ENCODE assay signal across 27 cellular contexts in the genomic region with DNA sequence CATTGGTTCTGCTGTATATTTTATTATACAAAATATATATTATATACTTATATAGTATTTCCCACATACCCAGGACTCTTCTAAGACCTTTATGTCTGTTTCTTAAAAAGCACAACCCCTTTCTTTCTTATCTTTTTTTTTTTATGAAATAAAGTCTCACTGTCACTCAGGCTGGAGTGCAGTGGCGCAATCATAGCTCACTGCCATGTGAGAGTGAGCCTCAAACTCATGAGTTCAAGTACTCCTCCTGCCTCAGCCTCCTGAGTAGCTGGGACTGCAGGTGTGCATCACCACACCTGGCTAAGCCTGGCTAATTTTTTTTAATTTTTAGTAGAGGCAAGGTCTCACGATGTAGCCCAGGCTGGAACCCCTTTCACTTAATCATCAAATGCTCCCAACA.
"Had no signal": no experiment of that assay in that cellular context is flagged by ENCODE, and none has a peak within 500 bp of the region (broad histone marks: within the 10 kb centered on the region; RNA-seq: fewer than 3 reads in every experiment).

No MANE protein-coding gene starts in this region.

- ATAC-seq: activated CD8-positive, alpha-beta memory T cell treated with anti-CD3 and anti-CD28 coated beads, Interleukin-2, amount 10 ng/mL, durations not matched to agents 7 days and 5 days; activated CD8-positive, alpha-beta T cell treated with anti-CD3 and anti-CD28 coated beads, Interleukin-2, amount 10 ng/mL, durations not matched to agents 7 days and 5 days had no signal

- H3K4me3 ChIP-seq: gastroesophageal sphincter, hepatocyte, mucosa of descending colon, smooth muscle cell, stomach, tibial nerve had no signal

- H3K36me3 ChIP-seq: gastroesophageal sphincter, stomach, tibial nerve had no signal

- H3K27me3 Mint-ChIP-seq: activated CD4-positive, alpha-beta T cell treated with anti-CD3 and anti-CD28 coated beads for 36 hours; activated CD8-positive, alpha-beta memory T cell treated with anti-CD3 and anti-CD28 coated beads, Interleukin-2, amount 10 ng/mL, durations not matched to agents 7 days and 5 days; activated naive CD8-positive, alpha-beta T cell; central memory CD8-positive, alpha-beta T cell; stimulated activated naive B cell treated with anti-CD40 and anti-IgM and Interleukin-4, amounts not matched to agents 10 μg/mL and 1 μg/mL and 100 μg/mL, for 72 hours had no signal

- H3K27ac ChIP-seq: epithelial cell of prostate, hepatocyte had no signal

- H3K27ac Mint-ChIP-seq: activated CD4-positive, alpha-beta T cell treated with anti-CD3 and anti-CD28 coated beads for 36 hours; activated CD8-positive, alpha-beta memory T cell treated with anti-CD3 and anti-CD28 coated beads, Interleukin-2, amount 10 ng/mL, durations not matched to agents 7 days and 5 days; activated CD8-positive, alpha-beta T cell treated with anti-CD3 and anti-CD28 coated beads, Interleukin-2, amount 10 ng/mL, durations not matched to agents 7 days and 5 days; activated naive CD8-positive, alpha-beta T cell; T-helper 2 cell treated with Interferon-gamma antibody and Interleukin-4, amounts not matched to agents 5 μg/mL and 100 μg/mL, for 36 hours had no signal

- H3K36me3 Mint-ChIP-seq: activated CD8-positive, alpha-beta memory T cell treated with anti-CD3 and anti-CD28 coated beads, Interleukin-2, amount 10 ng/mL, durations not matched to agents 7 days and 5 days; activated naive CD8-positive, alpha-beta T cell; stimulated activated naive B cell treated with anti-CD40 and anti-IgM and Interleukin-4, amounts not matched to agents 10 μg/mL and 1 μg/mL and 100 μg/mL, for 72 hours had no signal

- DNase-seq: activated CD4-positive, alpha-beta T cell treated with anti-CD3 and anti-CD28 coated beads for 36 hours; activated CD4-positive, CD25-positive, alpha-beta regulatory T cell; activated CD8-positive, alpha-beta memory T cell treated with anti-CD3 and anti-CD28 coated beads, Interleukin-2, amount 10 ng/mL, durations not matched to agents 7 days and 5 days; activated CD8-positive, alpha-beta T cell treated with anti-CD3 and anti-CD28 coated beads, Interleukin-2, amount 10 ng/mL, durations not matched to agents 7 days and 5 days; activated effector memory CD4-positive, alpha-beta T cell treated with Interleukin-2 at 50 U/mL for 16 hours; activated naive CD4-positive, alpha-beta T cell treated with Interleukin-2 at 50 U/mL for 16 hours; activated T-cell treated with anti-CD3 and anti-CD28 coated beads for 4 hours; effector CD8-positive, alpha-beta T cell; islet precursor cell; stimulated activated CD4-positive, alpha-beta T cell treated with anti-CD3 and anti-CD28 coated beads, Interleukin-15, amount 100 ng/mL, for 24 hours; stimulated activated CD4-positive, alpha-beta T cell treated with anti-CD3 and anti-CD28 coated beads, Interleukin-2, amount 100 ng/mL, for 24 hours; stimulated activated naive B cell treated with anti-CD40 and anti-IgM and Interleukin-4, amounts not matched to agents 10 μg/mL and 1 μg/mL and 100 μg/mL, for 72 hours; stomach; T-helper 1 cell had no signal

- H3K4me2 ChIP-seq: hepatocyte, smooth muscle cell had no signal

- H3K9me3 ChIP-seq: gastroesophageal sphincter, mucosa of descending colon, stomach, tibial nerve had no signal

- H3K9me3 Mint-ChIP-seq: central memory CD8-positive, alpha-beta T cell; nephron; stimulated activated naive B cell treated with anti-CD40 and anti-IgM and Interleukin-4, amounts not matched to agents 10 μg/mL and 1 μg/mL and 100 μg/mL, for 72 hours; T-helper 2 cell treated with Interferon-gamma antibody and Interleukin-4, amounts not matched to agents 5 μg/mL and 100 μg/mL, for 36 hours had no signal

- H3K4me3 Mint-ChIP-seq: activated CD4-positive, alpha-beta T cell treated with anti-CD3 and anti-CD28 coated beads for 36 hours; activated CD8-positive, alpha-beta memory T cell treated with anti-CD3 and anti-CD28 coated beads, Interleukin-2, amount 10 ng/mL, durations not matched to agents 7 days and 5 days; activated CD8-positive, alpha-beta T cell treated with anti-CD3 and anti-CD28 coated beads, Interleukin-2, amount 10 ng/mL, durations not matched to agents 7 days and 5 days; activated naive CD8-positive, alpha-beta T cell; central memory CD8-positive, alpha-beta T cell; nephron; stimulated activated naive B cell treated with anti-CD40 and anti-IgM and Interleukin-4, amounts not matched to agents 10 μg/mL and 1 μg/mL and 100 μg/mL, for 72 hours; T-helper 2 cell treated with Interferon-gamma antibody and Interleukin-4, amounts not matched to agents 5 μg/mL and 100 μg/mL, for 36 hours had no signal

- H3K27me3 ChIP-seq: gastroesophageal sphincter, hepatocyte, stomach, tibial nerve had no signal

- H3K79me2 ChIP-seq: hepatocyte had no signal

- H2AFZ ChIP-seq: hepatocyte had no signal

- FAIRE-seq: astrocyte, colon, endometrium had no signal
